Comparison of ENCODE assay signal across 21 cellular contexts in the genomic region with DNA sequence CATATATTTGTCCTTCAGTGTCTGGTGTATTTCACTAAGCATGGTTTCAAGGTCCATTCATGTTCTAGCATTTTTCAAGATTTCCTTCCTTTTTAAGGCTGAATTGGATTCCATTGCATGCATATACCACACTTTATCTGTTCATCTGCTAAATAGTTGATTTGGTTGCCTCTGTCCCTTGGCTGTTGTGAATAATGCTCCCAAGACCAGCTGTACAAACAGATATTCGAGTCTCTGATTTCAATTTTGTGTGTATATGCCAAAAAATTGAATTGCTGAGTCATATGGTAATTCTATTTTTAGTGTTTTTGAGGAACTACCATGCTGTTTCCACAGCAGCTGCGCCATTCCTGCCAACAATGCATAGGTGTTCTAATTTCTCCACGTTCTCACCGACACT.
DNase-seq lines count a peak whose midpoint lies in the region; ATAC-seq, FAIRE-seq and TF ChIP-seq lines count a peak whose summit lies in the region.
"Had no signal": no experiment of that assay in that cellular context is flagged by ENCODE, and none has a peak within 500 bp of the region (broad histone marks: within the 10 kb centered on the region; RNA-seq: fewer than 3 reads in every experiment).

No MANE protein-coding gene starts in this region.

- intact Hi-C loops in endothelial cell of umbilical vein (cut with micrococcal nuclease), result no loop called here

- no peaks in the 10 kb centered on the region for H3K27me3 ChIP-seq in OCI-LY3 (ENCODE audit: low read depth, low read length)
- no peaks in the 10 kb centered on the region for H3K27me3 ChIP-seq in endothelial cell of umbilical vein (ENCODE audit: control insufficient read depth in 2 of 2, insufficient read depth in 2 of 2, low read length in 2 of 2)
- H3K27me3 ChIP-seq in Peyer's patch, result no peaks in the 10 kb centered on the region
- H3K27me3 ChIP-seq: BLaER1 had no signal

- H3K9ac ChIP-seq in OCI-LY3 (ENCODE audit: low read length) (no peak overlapping the region), endothelial cell of umbilical vein (replicated peaks; ENCODE audit: extremely low read depth, insufficient read depth, low read length) (no peak overlapping the region)
- H3K9ac ChIP-seq: BLaER1 had no signal

- no TSS peak for BruUV-seq in endothelial cell of umbilical vein (replicated peaks; lab: Mats Ljungman, UMichigan)

- H3K36me3 ChIP-seq in OCI-LY3 (replicated peaks; ENCODE audit: low read depth, low read length) (no peaks in the 10 kb centered on the region), endothelial cell of umbilical vein (ENCODE audit: control insufficient read depth in 2 of 2, extremely low read depth in 1 of 2, insufficient read depth in 2 of 2, low read length in 2 of 2) (no peaks in the 10 kb centered on the region), Peyer's patch (no peaks in the 10 kb centered on the region)

- no peaks in the 10 kb centered on the region for H3K79me2 ChIP-seq in OCI-LY3 (ENCODE audit: low read length)
- H3K79me2 ChIP-seq in endothelial cell of umbilical vein (ENCODE audit: control insufficient read depth, insufficient read depth, low read length), result no peaks in the 10 kb centered on the region

- H4K20me1 ChIP-seq in OCI-LY3 (ENCODE audit: insufficient read depth, low read length) (no peaks in the 10 kb centered on the region), endothelial cell of umbilical vein (replicated peaks; ENCODE audit: control insufficient read depth, extremely low read depth, insufficient read depth, low read length) (no peaks in the 10 kb centered on the region)

- no peaks in the 10 kb centered on the region for H3K9me3 ChIP-seq in OCI-LY3 (ENCODE audit: insufficient read depth, low read length)
- no peaks in the 10 kb centered on the region for H3K9me3 ChIP-seq in endothelial cell of umbilical vein (replicated peaks; ENCODE audit: control insufficient read depth, insufficient read depth, low read length)
- no peaks in the 10 kb centered on the region for H3K9me3 ChIP-seq in Peyer's patch
- H3K9me3 ChIP-seq: BLaER1 had no signal

- POLR2A ChIA-PET in endothelial cell of umbilical vein (lab: Charles Lee), result no interaction called here
- POLR2A ChIA-PET in HEK293T (lab: Yijun Ruan, JAX), result no interaction called here

- no peak for FAIRE-seq in endothelial cell of umbilical vein (lab: Jason Lieb, UNC)
- FAIRE-seq: GM12878, H54, HTR-8/SVneo, K562 had no signal

- peaks cover 11% of the 10 kb centered on the region for H3K4me1 ChIP-seq in OCI-LY3 (ENCODE audit: low read length)
- no peaks in the 10 kb centered on the region for H3K4me1 ChIP-seq in endothelial cell of umbilical vein (ENCODE audit: control insufficient read depth, extremely low read depth, insufficient read depth, low read length)
- no peaks in the 10 kb centered on the region for H3K4me1 ChIP-seq in Peyer's patch

- CTCF ChIA-PET in endothelial cell of umbilical vein (lab: Charles Lee), result no interaction called here
- CTCF ChIA-PET in HEK293T (lab: Yijun Ruan, JAX), result no interaction called here

- H2AFZ ChIP-seq in OCI-LY3 (ENCODE audit: low read depth, low read length), result no peak overlapping the region
- H2AFZ ChIP-seq in endothelial cell of umbilical vein (ENCODE audit: low read depth, low read length), result no peak overlapping the region
- H2AFZ ChIP-seq: GM23338 had no signal

- TF ChIP-seq CTCF in OCI-LY3 (IDR thresholded peaks at IDR 0.05; ENCODE audit: low read depth, low read length), result no peak
- no peak for TF ChIP-seq CTCF in endothelial cell of umbilical vein (IDR thresholded peaks at IDR 0.05; ENCODE audit: extremely low read depth in 1 of 2, insufficient read depth in 1 of 2, low read depth in 1 of 2, low read length in 2 of 2)
- no peak for TF ChIP-seq CTCF in Peyer's patch (IDR thresholded peaks at IDR 0.05)

- TF ChIP-seq POLR2A in endothelial cell of umbilical vein (IDR thresholded peaks at IDR 0.05; ENCODE audit: low read depth, low read length) (no peak), Peyer's patch (IDR thresholded peaks at IDR 0.05) (no peak)

- peak overlapping the region; percentile 22; the same call in 1 of the 2 replicates for H3K4me2 ChIP-seq in OCI-LY3 (ENCODE audit: low read length)
- H3K4me2 ChIP-seq in endothelial cell of umbilical vein (ENCODE audit: insufficient read depth, low read length), result no peak overlapping the region
- H3K4me2 ChIP-seq: BLaER1, GM23338 had no signal

- peak; percentile 63 for DNase-seq in DMS53 (lab: John Stamatoyannopoulos, UW)
- DNase-seq in DMS53 treated with DMSO at 0.1 percent for 48 hours (lab: John Stamatoyannopoulos, UW; ENCODE audit: unreplicated experiment), result no peak
- DNase-seq in endothelial cell of umbilical vein (ENCODE audit: low read depth, low spot score), result peak; percentile 77
- no peak for DNase-seq in HEK293T (ENCODE audit: extremely low spot score)
- DNase-seq in Peyer's patch, result no peak
- DNase-seq: CD4-positive, alpha-beta memory T cell; DMS153; DND-41; EL; HCEC 1CT; HFFc6; IMR-90 had no signal

- H3K27ac ChIP-seq in OCI-LY3 (ENCODE audit: low read length) (no peak overlapping the region), endothelial cell of umbilical vein (ENCODE audit: insufficient read depth, low read depth, low read length) (no peak overlapping the region), Peyer's patch (no peak overlapping the region)
- H3K27ac ChIP-seq: 22Rv1, BLaER1 had no signal

- H3K9me1 ChIP-seq in endothelial cell of umbilical vein (replicated peaks; ENCODE audit: control insufficient read depth, extremely low read depth, insufficient read depth, low read length), result no peaks in the 10 kb centered on the region

- ATAC-seq in HG02759 (IDR thresholded peaks at IDR 0.05; ENCODE audit: unreplicated experiment), result no peak
- ATAC-seq: GM12878, GM23338, K562 had no signal

- dilution Hi-C loops in endothelial cell of umbilical vein (cut with MboI; ENCODE audit: extremely low pct_ligation_motif_present, low sequenced_read_pairs), result no loop called here

- H3K4me3 ChIP-seq in OCI-LY3 (ENCODE audit: low read length) (no peak overlapping the region), endothelial cell of umbilical vein (replicated peaks in 1 of 3; ENCODE audit: insufficient read depth in 1 of 3, low read depth in 1 of 3, low read length in 3 of 3) (no peak overlapping the region), Peyer's patch (no peak overlapping the region)
- H3K4me3 ChIP-seq: BLaER1, GM12878, GM23338, K562 had no signal

TF ChIP-seq in endothelial cell of umbilical vein, 7 proteins besides CTCF, POLR2A, EP300 and RAD21:
- TF ChIP-seq JUN (IDR thresholded peaks at IDR 0.05; ENCODE audit: borderline replicate concordance, insufficient read depth, insufficient read length, low read depth) (no peak), EZH2 (IDR thresholded peaks at IDR 0.05; ENCODE audit: borderline replicate concordance, low read depth, low read length, severe bottlenecking) (no peak), POLR2AphosphoS5 (IDR thresholded peaks at IDR 0.05; ENCODE audit: insufficient read depth, low read depth, low read length) (no peak), MYC (IDR thresholded peaks at IDR 0.05; ENCODE audit: low read depth, low read length) (no peak), FOS (IDR thresholded peaks at IDR 0.05; ENCODE audit: borderline replicate concordance, insufficient read depth, low read length) (no peak), GATA2 (IDR thresholded peaks at IDR 0.05; ENCODE audit: insufficient read depth, insufficient read length, low read depth, low read length) (no peak)
- TF ChIP-seq, protein P1, sequence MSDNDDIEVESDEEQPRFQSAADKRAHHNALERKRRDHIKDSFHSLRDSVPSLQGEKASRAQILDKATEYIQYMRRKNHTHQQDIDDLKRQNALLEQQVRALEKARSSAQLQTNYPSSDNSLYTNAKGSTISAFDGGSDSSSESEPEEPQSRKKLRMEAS (IDR thresholded peaks at IDR 0.05; ENCODE audit: insufficient read depth, insufficient read length), result no peak

TF ChIP-seq in HEK293T, 16 proteins besides CTCF, POLR2A, EP300 and RAD21:
- TF ChIP-seq ARNT (IDR thresholded peaks at IDR 0.05) (no peak), HDGF (IDR thresholded peaks at IDR 0.05; ENCODE audit: borderline replicate concordance) (no peak), ZNF384 (IDR thresholded peaks at IDR 0.05) (no peak), SP1 (IDR thresholded peaks at IDR 0.05) (no peak), PKNOX1 (IDR thresholded peaks at IDR 0.05) (no peak), BHLHE40 (IDR thresholded peaks at IDR 0.05; ENCODE audit: borderline replicate concordance) (no peak), TARDBP (IDR thresholded peaks at IDR 0.05) (no peak), L3MBTL2 (conservative IDR thresholded peaks at IDR 0.05) (no peak), CTBP1 (IDR thresholded peaks at IDR 0.05; ENCODE audit: borderline replicate concordance) (no peak)

Comparison
In these comparisons a context has a peak if more than half of its experiments do, and no peak if none do; other contexts are left out.
1. DNase-seq: peak in DMS53 (single experiment) and endothelial cell of umbilical vein (single experiment); none in DMS53 treated with DMSO at 0.1 percent for 48 hours (single experiment), HEK293T (single experiment) and Peyer's patch (0 of 3).